ENCODE assay signal across 11 cellular contexts in the genomic region with DNA sequence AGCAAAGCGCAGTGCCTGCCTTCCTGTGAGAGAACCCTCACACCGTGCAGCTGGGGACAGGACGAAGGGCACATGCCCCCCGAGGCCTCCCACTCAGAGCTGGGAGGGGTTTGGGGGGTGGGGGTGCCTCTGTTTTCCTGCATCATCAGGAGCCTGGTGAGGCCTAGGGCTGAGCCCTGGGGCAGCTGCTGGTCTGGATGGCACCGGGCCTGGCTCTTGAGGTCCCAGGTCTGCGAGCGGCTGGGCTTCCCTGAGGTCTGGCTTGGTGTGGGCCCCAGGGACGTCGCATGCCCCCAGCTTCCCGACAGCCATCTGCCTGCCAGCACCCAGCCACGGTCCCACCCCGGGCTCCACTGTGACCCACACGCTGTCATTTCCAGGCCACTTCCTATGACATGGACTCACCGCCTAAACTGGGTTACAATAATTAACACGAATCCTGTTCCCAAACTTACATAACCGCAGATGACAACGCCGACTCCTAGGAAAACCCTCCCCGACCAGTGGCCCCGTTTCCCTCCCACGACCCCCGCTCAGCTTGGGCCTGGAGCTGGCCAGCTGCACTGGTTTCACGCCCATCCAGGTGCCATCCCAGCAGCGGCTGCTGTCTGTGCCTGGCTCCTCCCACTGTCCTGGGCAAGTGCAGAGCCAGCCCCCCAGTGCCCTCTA. TPM values are rescaled to one million over a fixed set of nuclear protein-coding genes. Genes with fewer than 3 reads are reported as not detected.
DNase-seq lines count a peak whose midpoint lies in the region; ATAC-seq and TF ChIP-seq lines count a peak whose summit lies in the region.
"Had no signal": no experiment of that assay in that cellular context is flagged by ENCODE, and none has a peak within 500 bp of the region (broad histone marks: within the 10 kb centered on the region; RNA-seq: fewer than 3 reads in every experiment).

No MANE protein-coding gene starts in this region.

- peaks cover 22% of the 10 kb centered on the region for H3K36me3 Mint-ChIP-seq in MCF 10A (ENCODE audit: insufficient read depth, unreplicated experiment)

- H2AK5ac ChIP-seq in neuronal stem cell (ENCODE audit: low read depth, low read length) = peak overlapping the region; percentile 68

- no peak overlapping the region for H4K8ac ChIP-seq in neuronal stem cell (ENCODE audit: low read depth, low read length)

- ATAC-seq in gastroesophageal sphincter = no peak
- ATAC-seq in GM21447 (IDR thresholded peaks at IDR 0.05; ENCODE audit: unreplicated experiment) = no peak

- peaks cover 12% of the 10 kb centered on the region for H3K4me1 Mint-ChIP-seq in MCF 10A (ENCODE audit: insufficient read depth, unreplicated experiment)

- peak overlapping the region; percentile 56 for H3K14ac ChIP-seq in neuronal stem cell (ENCODE audit: low read length)

- H3K9me3 Mint-ChIP-seq in MCF 10A (ENCODE audit: unreplicated experiment) = no peaks in the 10 kb centered on the region
- H3K9me3 Mint-ChIP-seq: HFFc6 had no signal

- H3K36me3 ChIP-seq in breast epithelium (no peaks in the 10 kb centered on the region), gastroesophageal sphincter (peaks cover 0 to 14% of the 10 kb centered on the region in 2 donors), neuronal stem cell (replicated peaks in 1 of 2; ENCODE audit: control insufficient read depth in 2 of 2, insufficient read depth in 2 of 2, low read length in 2 of 2) (peaks cover 0 to 1% of the 10 kb centered on the region in 2 donors), vagina (no peaks in the 10 kb centered on the region)
- H3K36me3 ChIP-seq in effector memory CD4-positive, alpha-beta T cell (ENCODE audit: control insufficient read depth, insufficient read depth, low read length) = no peaks in the 10 kb centered on the region

- TF ChIP-seq POLR2A in breast epithelium (IDR thresholded peaks at IDR 0.05) (no peak), gastroesophageal sphincter (IDR thresholded peaks at IDR 0.05) (no peak), vagina (IDR thresholded peaks at IDR 0.05) (no peak)

- CTCF ChIA-PET in MCF 10A (lab: Yijun Ruan, JAX) = interaction anchor here (0.8 to 0.9 kb wide), 2 partner anchors 36 to 135 kb away, joined by 3 to 4 read pairs; no protein-coding TSS in a partner anchor

- H4K91ac ChIP-seq in neuronal stem cell (ENCODE audit: low read depth, low read length, poor library complexity) = peak overlapping the region; percentile 5

- H3K27me3 ChIP-seq in breast epithelium (no peaks in the 10 kb centered on the region), gastroesophageal sphincter (no peaks in the 10 kb centered on the region), neuronal stem cell (ENCODE audit: control insufficient read depth in 3 of 3, insufficient read depth in 3 of 3, low read depth in 1 of 3, low read length in 3 of 3) (no peaks in the 10 kb centered on the region), vagina (no peaks in the 10 kb centered on the region)
- no peaks in the 10 kb centered on the region for H3K27me3 ChIP-seq in effector memory CD4-positive, alpha-beta T cell (replicated peaks; ENCODE audit: control insufficient read depth, insufficient read depth, low read length, poor library complexity, severe bottlenecking)

- H3K4me1 ChIP-seq in breast epithelium (peaks cover 9 to 31% of the 10 kb centered on the region in 2 donors), gastroesophageal sphincter (peaks cover 15 to 100% (median 77%) of the 10 kb centered on the region in 3 donors), neuronal stem cell (ENCODE audit: control insufficient read depth in 2 of 2, insufficient read depth in 1 of 2, low read depth in 1 of 2, low read length in 2 of 2) (peaks cover 2% of the 10 kb centered on the region in 2 donors), vagina (peaks cover 77% of the 10 kb centered on the region)
- H3K4me1 ChIP-seq in effector memory CD4-positive, alpha-beta T cell (ENCODE audit: control insufficient read depth, insufficient read depth, low read length, poor library complexity, severe bottlenecking) = peaks cover 8% of the 10 kb centered on the region

- H3K79me1 ChIP-seq in neuronal stem cell (ENCODE audit: low read depth, low read length) = peaks cover 3% of the 10 kb centered on the region

- H3K9ac ChIP-seq in neuronal stem cell (ENCODE audit: low read depth, low read length, poor library complexity) = peak overlapping the region; percentile 44

- POLR2A ChIA-PET in MCF 10A (lab: Yijun Ruan, JAX) = interaction anchor here (0.6 kb wide), 1 partner anchor 33 kb away, joined by 3 read pairs; no protein-coding TSS in a partner anchor

- H3K4me2 ChIP-seq in neuronal stem cell (ENCODE audit: insufficient read depth, low read length, poor library complexity, severe bottlenecking) = no peak overlapping the region
- H3K4me2 ChIP-seq: A549 had no signal

- intact Hi-C loops in breast epithelium (cut with DNase I; ENCODE audit: low total_unique reads) (no loop called here), MCF 10A (cut with micrococcal nuclease) (no loop called here), vagina (cut with DNase I) (no loop called here)

- H3K27me3 Mint-ChIP-seq in MCF 10A (ENCODE audit: insufficient read depth, unreplicated experiment) = no peaks in the 10 kb centered on the region

- H2BK15ac ChIP-seq in neuronal stem cell (ENCODE audit: low read length) = no peak overlapping the region

- peak overlapping the region; percentile 38 for H3K18ac ChIP-seq in neuronal stem cell (ENCODE audit: low read length)

- H3K4ac ChIP-seq in neuronal stem cell (ENCODE audit: low read length) = no peak overlapping the region

- no peak for TF ChIP-seq CTCF in breast epithelium (IDR thresholded peaks at IDR 0.05)
- no peak for TF ChIP-seq CTCF in MCF 10A (IDR thresholded peaks at IDR 0.05; ENCODE audit: unreplicated experiment)
- no peak for TF ChIP-seq CTCF in gastroesophageal sphincter (IDR thresholded peaks at IDR 0.05)
- TF ChIP-seq CTCF in vagina (IDR thresholded peaks at IDR 0.05) = no peak

- H3K4me3 ChIP-seq in breast epithelium (peak overlapping the region in 2 of 3 donors; percentile 2 to 18), gastroesophageal sphincter (peak overlapping the region in 1 of 2 donors; percentile 25), neuronal stem cell (ENCODE audit: low read length in 2 of 2) (no peak overlapping the region), vagina (no peak overlapping the region)
- no peak overlapping the region for H3K4me3 ChIP-seq in effector memory CD4-positive, alpha-beta T cell (ENCODE audit: insufficient read depth, low read depth, low read length, poor library complexity, severe bottlenecking)
- H3K4me3 ChIP-seq: A549 had no signal

- H3K27ac Mint-ChIP-seq in MCF 10A (ENCODE audit: low read depth, unreplicated experiment) = no peak overlapping the region
- H3K27ac Mint-ChIP-seq: HFFc6 had no signal

- no peak overlapping the region for H2AFZ ChIP-seq in neuronal stem cell (ENCODE audit: low read length)

- 49 to 63% methylated on average over 4 to 6 of the region's 24 CpGs for WGBS in gastroesophageal sphincter (ENCODE audit: low coverage in 1 of 2), 2 donors
- no CpG with 5 or more reads among the region's 24 CpGs for WGBS in neuronal stem cell (ENCODE audit: extremely low coverage in 2 of 2, insufficient read length in 2 of 2, insufficient replicate concordance in 1 of 2), 2 donors

- no TSS peak for BruUV-seq in MCF 10A (replicated peaks; lab: Mats Ljungman, UMichigan)

- H2BK5ac ChIP-seq in neuronal stem cell (ENCODE audit: low read length) = peak overlapping the region; percentile 11

- peak overlapping the region; percentile 58 for H2BK12ac ChIP-seq in neuronal stem cell (ENCODE audit: low read length)

- H3K4me3 Mint-ChIP-seq in MCF 10A (ENCODE audit: unreplicated experiment) = no peak overlapping the region
- H3K4me3 Mint-ChIP-seq: HFFc6 had no signal

- peak overlapping the region; percentile 73 for H3K23ac ChIP-seq in neuronal stem cell (ENCODE audit: low read depth, low read length, poor library complexity)

- no peak for TF ChIP-seq EP300 in gastroesophageal sphincter (IDR thresholded peaks at IDR 0.05)

- no peak overlapping the region for H2BK120ac ChIP-seq in neuronal stem cell (ENCODE audit: low read depth, low read length)

- DNase-seq in breast epithelium (ENCODE audit: low spot score in 2 of 2) (no peak), MCF 10A (ENCODE audit: unreplicated experiment) (no peak), neuronal stem cell (ENCODE audit: low spot score) (no peak), vagina (ENCODE audit: extremely low spot score in 2 of 2) (no peak)
- DNase-seq in effector memory CD4-positive, alpha-beta T cell = no peak
- no peak for DNase-seq in activated naive CD4-positive, alpha-beta T cell treated with Interleukin-2 at 50 U/mL for 16 hours
- DNase-seq: HFFc6 had no signal

- H3K27ac ChIP-seq in breast epithelium = peak overlapping the region in 1 of 2 donors; percentile 68
- H3K27ac ChIP-seq in gastroesophageal sphincter = peak overlapping the region; percentile 41 to 100 (median 96)
- no peak overlapping the region for H3K27ac ChIP-seq in neuronal stem cell (replicated peaks; ENCODE audit: low read length)
- peak overlapping the region; percentile 5 for H3K27ac ChIP-seq in vagina
- H3K27ac ChIP-seq in effector memory CD4-positive, alpha-beta T cell (ENCODE audit: insufficient read depth, low read length, poor library complexity, severe bottlenecking) = no peak overlapping the region
- H3K27ac ChIP-seq: VCaP had no signal

- H3K9me3 ChIP-seq in breast epithelium (no peaks in the 10 kb centered on the region), gastroesophageal sphincter (no peaks in the 10 kb centered on the region), neuronal stem cell (replicated peaks in 1 of 2; ENCODE audit: control insufficient read depth in 2 of 2, insufficient read depth in 1 of 2, low read depth in 1 of 2, low read length in 2 of 2) (no peaks in the 10 kb centered on the region), vagina (no peaks in the 10 kb centered on the region)
- H3K9me3 ChIP-seq in effector memory CD4-positive, alpha-beta T cell (ENCODE audit: control insufficient read depth, low read length) = no peaks in the 10 kb centered on the region
- H3K9me3 ChIP-seq: A549 had no signal

RNA-seq across cellular contexts. Expression of gene NACC2, which starts 8.7 kb away (rescaled TPM):
- total RNA-seq in breast epithelium (10 to 100 TPM; 14.0 to 24.2 (median 19.3) TPM), MCF 10A (2022) (16.5 and 20.2 TPM in 2 replicates), gastroesophageal sphincter (100 to 1,000 TPM in 3 of 4 donors, 10 to 100 TPM in 1; 71.4 to 209 (median 110) TPM), vagina (21.1 TPM)
- 4.9 TPM for polyA plus RNA-seq in neuronal stem cell (2013, experiment 1 of 2)
- 5.0 TPM for polyA plus RNA-seq in neuronal stem cell (2013, experiment 2 of 2)

RNA-seq across cellular contexts. Expression of gene TMEM250, which starts 32.3 kb away (rescaled TPM):
- total RNA-seq in breast epithelium (10 to 100 TPM; 24.9 to 29.5 (median 26.1) TPM), MCF 10A (2022) (43.2 and 45.4 TPM in 2 replicates), gastroesophageal sphincter (10 to 100 TPM; 28.7 to 66.1 (median 45.3) TPM), vagina (25.0 TPM)
- polyA plus RNA-seq in neuronal stem cell (2013, experiment 1 of 2) = 23.6 TPM
- polyA plus RNA-seq in neuronal stem cell (2013, experiment 2 of 2) = 22.7 TPM

Comparison
In these comparisons a context has a peak if more than half of its experiments do, and no peak if none do; other contexts are left out.
1. H3K27ac ChIP-seq: peak in gastroesophageal sphincter (4 of 4) and vagina (single experiment); none in neuronal stem cell (single experiment) and effector memory CD4-positive, alpha-beta T cell (single experiment).
2. H3K4me3 ChIP-seq: peak in breast epithelium (2 of 3); none in neuronal stem cell (0 of 2), vagina (0 of 2) and effector memory CD4-positive, alpha-beta T cell (single experiment).